ENCODE assay signal across 8 cellular contexts in the genomic region with DNA sequence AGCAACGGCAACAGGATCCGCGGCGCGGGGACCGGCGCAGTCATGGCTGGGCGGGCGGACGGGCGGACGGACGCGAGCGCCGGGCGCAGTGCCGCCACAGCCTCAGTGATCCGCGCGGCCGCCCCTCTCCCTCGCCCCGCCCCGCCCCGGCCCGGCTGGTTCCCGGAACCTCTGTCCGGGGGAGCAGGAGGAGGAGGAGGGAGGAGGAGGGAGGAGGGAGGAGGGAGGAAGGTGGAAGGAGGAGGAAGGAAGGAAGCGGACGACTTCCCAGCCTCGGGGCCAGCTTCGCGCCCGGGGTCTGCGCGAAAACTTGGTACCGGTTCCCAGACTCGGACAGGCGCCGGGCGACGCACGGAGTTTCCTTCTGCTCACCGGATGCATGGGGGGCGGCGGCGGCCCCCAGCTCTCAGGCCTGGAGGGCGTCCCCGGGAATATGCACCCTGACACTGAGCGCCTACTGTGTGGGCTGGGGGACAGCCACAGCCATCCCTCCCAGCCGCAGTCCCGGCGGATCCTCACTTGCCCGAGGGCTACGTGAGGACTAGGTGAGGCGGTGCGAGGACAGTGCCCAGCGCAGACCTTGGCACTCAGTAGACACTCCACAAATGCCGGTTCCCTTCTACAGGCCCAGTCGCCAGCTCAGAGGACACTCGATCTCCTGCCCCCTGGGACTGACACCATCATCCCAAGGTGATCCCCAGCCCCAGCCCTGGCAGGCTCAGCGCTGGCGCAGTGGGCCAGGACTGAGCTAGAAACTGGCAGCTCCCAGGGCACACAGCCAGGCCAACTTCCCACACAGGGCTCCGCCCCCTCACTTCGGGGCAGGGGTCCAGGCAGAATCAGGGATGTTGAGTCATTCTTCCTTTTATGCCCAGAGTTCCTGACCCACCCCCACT. TPM values are rescaled to one million over a fixed set of nuclear protein-coding genes. Genes with fewer than 3 reads are reported as not detected.
DNase-seq lines count a peak whose midpoint lies in the region; ATAC-seq and TF ChIP-seq lines count a peak whose summit lies in the region.

Gene SHISA5, minus strand, starts transcription at position 124 of the 896 bp plus-strand sequence. Its CDS starts 80 bp downstream, at position 44.

- no peak for TF ChIP-seq CTCF in PC-3 (conservative IDR thresholded peaks at IDR 0.05; ENCODE audit: low read depth, low read length)

- BruUV-seq in PC-3 (replicated peaks; lab: Mats Ljungman, UMichigan): TSS peak; percentile 84

- H3K4me3 Mint-ChIP-seq in activated T-helper 2 cell treated with anti-CD3 and anti-CD28 coated beads, Interferon-gamma antibody, Interleukin-2, Interleukin-4, amounts not matched to agents 10 μg/mL and 5 μg/mL and 100 μg/mL, durations not matched to agents 14 hours and 24 hours and 36 hours (ENCODE audit: low read depth): peak within 1 kb of the TSS; percentile 76
- peak within 1 kb of the TSS; percentile 70 to 88 (median 78) for H3K4me3 Mint-ChIP-seq in naive thymus-derived CD8-positive, alpha-beta T cell

- peaks cover 5% of the 10 kb centered on the region for H3F3A ChIP-seq in PC-3 (ENCODE audit: low read length, unreplicated experiment)

- POLR2A ChIA-PET in PC-3 (lab: Charles Lee; ENCODE audit: unreplicated experiment): interaction anchor here (0.7 kb wide), 1 partner anchor 15 kb away, joined by 4 read pairs; no protein-coding TSS in a partner anchor
- POLR2A ChIA-PET in naive thymus-derived CD8-positive, alpha-beta T cell (lab: Charles Lee): interaction anchor here (0.6 to 5.0 kb wide), 12 partner anchors 11 to 68 kb away, joined by 3 to 49 read pairs (median 10); partner anchors contain the start of genes ATRIP, CCDC51 and TMA7

- no peaks in the 10 kb centered on the region for H3K36me3 ChIP-seq in PC-3 (ENCODE audit: low read depth, low read length)

- H3K27ac ChIP-seq in PC-3 (ENCODE audit: low read length): peak within 1 kb of the TSS; percentile 64

- H3K9me3 Mint-ChIP-seq in activated T-helper 2 cell treated with anti-CD3 and anti-CD28 coated beads, Interferon-gamma antibody, Interleukin-2, Interleukin-4, amounts not matched to agents 10 μg/mL and 5 μg/mL and 100 μg/mL, durations not matched to agents 14 hours and 24 hours and 36 hours: no peaks in the 10 kb centered on the region
- H3K9me3 Mint-ChIP-seq in naive thymus-derived CD8-positive, alpha-beta T cell: no peaks in the 10 kb centered on the region

- CTCF ChIA-PET in PC-3 (lab: Charles Lee): no interaction called here

- peak within 1 kb of the TSS; percentile 82 for H3K9ac ChIP-seq in PC-3 (ENCODE audit: low read length)

- H4K20me1 ChIP-seq in PC-3 (ENCODE audit: low read length): no peaks in the 10 kb centered on the region

- H3K27me3 Mint-ChIP-seq in activated T-helper 2 cell treated with anti-CD3 and anti-CD28 coated beads, Interferon-gamma antibody, Interleukin-2, Interleukin-4, amounts not matched to agents 10 μg/mL and 5 μg/mL and 100 μg/mL, durations not matched to agents 14 hours and 24 hours and 36 hours (ENCODE audit: low read depth): no peaks in the 10 kb centered on the region
- no peaks in the 10 kb centered on the region for H3K27me3 Mint-ChIP-seq in naive thymus-derived CD8-positive, alpha-beta T cell

- H3K4me1 Mint-ChIP-seq in activated T-helper 2 cell treated with anti-CD3 and anti-CD28 coated beads, Interferon-gamma antibody, Interleukin-2, Interleukin-4, amounts not matched to agents 10 μg/mL and 5 μg/mL and 100 μg/mL, durations not matched to agents 14 hours and 24 hours and 36 hours (ENCODE audit: low read depth): peaks cover 38% of the 10 kb centered on the region
- H3K4me1 Mint-ChIP-seq in naive thymus-derived CD8-positive, alpha-beta T cell: peaks cover 29 to 58% (median 58%) of the 10 kb centered on the region in 4 donors

- H3K4me2 ChIP-seq in PC-3 (ENCODE audit: low read length): peak within 1 kb of the TSS; percentile 97

- no peaks in the 10 kb centered on the region for H3K9me2 ChIP-seq in PC-3 (replicated peaks; ENCODE audit: low read length)

- H3K36me3 Mint-ChIP-seq in activated T-helper 2 cell treated with anti-CD3 and anti-CD28 coated beads, Interferon-gamma antibody, Interleukin-2, Interleukin-4, amounts not matched to agents 10 μg/mL and 5 μg/mL and 100 μg/mL, durations not matched to agents 14 hours and 24 hours and 36 hours (ENCODE audit: low read depth): peaks cover 7% of the 10 kb centered on the region
- H3K36me3 Mint-ChIP-seq in naive thymus-derived CD8-positive, alpha-beta T cell: peaks cover 0 to 2% (median 2%) of the 10 kb centered on the region in 3 donors

- ATAC-seq in PC-3: peak; percentile 39
- ATAC-seq in naive thymus-derived CD8-positive, alpha-beta T cell: peak; percentile 64 to 74
- ATAC-seq in HG03521 (IDR thresholded peaks at IDR 0.05; ENCODE audit: unreplicated experiment): no peak

- H3K4me1 ChIP-seq in PC-3 (ENCODE audit: insufficient read depth, low read length): peaks cover 66% of the 10 kb centered on the region

- H3K79me2 ChIP-seq in PC-3 (ENCODE audit: low read length): peaks cover 30% of the 10 kb centered on the region

- peak within 1 kb of the TSS; percentile 84 for H3K4me3 ChIP-seq in PC-3 (ENCODE audit: low read length)

- H3K9me3 ChIP-seq in PC-3 (ENCODE audit: low read length): no peaks in the 10 kb centered on the region

- peak within 1 kb of the TSS; percentile 86 for H2AFZ ChIP-seq in PC-3 (ENCODE audit: low read length)

- DNase-seq in SIG-M5 treated with dmso at 0.1 percent for 504 hours (lab: John Stamatoyannopoulos, UW; ENCODE audit: unreplicated experiment) (peak; percentile 17), SIG-M5 (lab: John Stamatoyannopoulos, UW) (no peak), PC-3 (peak; percentile 63), fibroblast of peridontal ligament (ENCODE audit: extremely low read depth) (peak; percentile 65), stromal cell of bone marrow (ENCODE audit: low read depth) (peak; percentile 59)
- peak; percentile 51 for DNase-seq in activated T-helper 2 cell treated with anti-CD3 and anti-CD28 coated beads, Interferon-gamma antibody, Interleukin-2, Interleukin-4, amounts not matched to agents 10 μg/mL and 5 μg/mL and 100 μg/mL, durations not matched to agents 14 hours and 24 hours and 36 hours (ENCODE audit: low spot score)
- DNase-seq in naive thymus-derived CD8-positive, alpha-beta T cell: peak in 8 of 10 donors; percentile 8 to 49 (median 45)

- intact Hi-C loops in PC-3 (cut with micrococcal nuclease): no loop called here
- intact Hi-C loops in activated T-helper 2 cell treated with anti-CD3 and anti-CD28 coated beads, Interferon-gamma antibody, Interleukin-2, Interleukin-4, amounts not matched to agents 10 μg/mL and 5 μg/mL and 100 μg/mL, durations not matched to agents 14 hours and 24 hours and 36 hours (cut with micrococcal nuclease): loop anchor here (2.0 kb wide), 1 partner anchor 31 kb away; no protein-coding TSS in a partner anchor

- H3K27ac Mint-ChIP-seq in activated T-helper 2 cell treated with anti-CD3 and anti-CD28 coated beads, Interferon-gamma antibody, Interleukin-2, Interleukin-4, amounts not matched to agents 10 μg/mL and 5 μg/mL and 100 μg/mL, durations not matched to agents 14 hours and 24 hours and 36 hours: peak within 1 kb of the TSS; percentile 62
- H3K27ac Mint-ChIP-seq in naive thymus-derived CD8-positive, alpha-beta T cell: peak within 1 kb of the TSS; percentile 67 to 94 (median 81)

- H3K27me3 ChIP-seq in PC-3 (ENCODE audit: low read length): no peaks in the 10 kb centered on the region

RNA-seq across cellular contexts. Expression of gene SHISA5, which starts in this region (rescaled TPM):
- total RNA-seq in PC-3 (2014; rRNA removed): 159 and 164 TPM in 2 replicates
- 65.6 and 69.5 TPM in 2 replicates for total RNA-seq in activated T-helper 2 cell treated with anti-CD3 and anti-CD28 coated beads, Interferon-gamma antibody, Interleukin-2, Interleukin-4, amounts not matched to agents 10 μg/mL and 5 μg/mL and 100 μg/mL, durations not matched to agents 14 hours and 24 hours and 36 hours
- 100 to 1,000 TPM; 176 to 186 TPM for total RNA-seq in naive thymus-derived CD8-positive, alpha-beta T cell
- polyA plus RNA-seq in naive thymus-derived CD8-positive, alpha-beta T cell: 100 to 1,000 TPM; 341 to 364 (median 359) TPM
